In genomic region chr21:35533893-35534292, GRCh38 we compare ENCODE assay signal across 35 cellular contexts.
"Had no signal": no experiment of that assay in that cellular context is flagged by ENCODE, and none has a peak within 500 bp of the region (broad histone marks: within the 10 kb centered on the region; RNA-seq: fewer than 3 reads in every experiment).

No MANE protein-coding gene starts in this region.

- H3K4me1 ChIP-seq: breast epithelium had no signal

- H3K27ac Mint-ChIP-seq: activated CD4-positive, alpha-beta memory T cell treated with anti-CD3 and anti-CD28 coated beads for 36 hours; activated CD4-positive, alpha-beta T cell treated with anti-CD3 and anti-CD28 coated beads for 36 hours; activated CD8-positive, alpha-beta T cell treated with anti-CD3 and anti-CD28 coated beads for 36 hours; activated naive CD4-positive, alpha-beta T cell treated with anti-CD3 and anti-CD28 coated beads for 36 hours; activated naive CD4-positive, alpha-beta T cell treated with anti-CD3 and anti-CD28 coated beads, Interleukin-2, amount 50 U/mL, for 72 hours; activated naive CD8-positive, alpha-beta T cell treated with anti-CD3 and anti-CD28 coated beads for 36 hours; activated T-cell treated with anti-CD3 and anti-CD28 coated beads, Interleukin-2, amount 50 U/mL, for 72 hours; activated T-helper 1 cell treated with anti-CD3 and anti-CD28 coated beads, Interleukin-12 subunit alpha, Interleukin-12 subunit beta, Interleukin-2, Interleukin-4 antibody, amounts not matched to agents 30 ng/mL and 10 ng/mL and 1 ng/mL, durations not matched to agents 14 hours and 24 hours and 36 hours; activated T-helper 17 cell treated with anti-CD3 and anti-CD28 coated beads, Interleukin-2, amount 50 U/mL, for 72 hours; T-helper 1 cell treated with Interleukin-12 subunit alpha and Interleukin-12 subunit beta and Interleukin-4 antibody, amounts not matched to agents 30 μg/mL and 1 μg/mL, for 36 hours; T-helper 2 cell treated with Interferon-gamma antibody and Interleukin-4, amounts not matched to agents 5 μg/mL and 100 μg/mL, for 36 hours had no signal

- H3K27ac ChIP-seq: adrenal gland, body of pancreas, brain microvascular endothelial cell, breast epithelium, VCaP had no signal

- H3K4me3 Mint-ChIP-seq: activated CD4-positive, alpha-beta memory T cell treated with anti-CD3 and anti-CD28 coated beads for 36 hours; activated CD4-positive, alpha-beta T cell treated with anti-CD3 and anti-CD28 coated beads for 36 hours; activated CD8-positive, alpha-beta T cell treated with anti-CD3 and anti-CD28 coated beads for 36 hours; activated naive CD4-positive, alpha-beta T cell treated with anti-CD3 and anti-CD28 coated beads for 36 hours; activated naive CD8-positive, alpha-beta T cell treated with anti-CD3 and anti-CD28 coated beads for 36 hours; activated T-cell treated with anti-CD3 and anti-CD28 coated beads, Interleukin-2, amount 50 U/mL, for 4 hours; activated T-cell treated with anti-CD3 and anti-CD28 coated beads, Interleukin-2, amount 50 U/mL, for 72 hours; activated T-helper 1 cell treated with anti-CD3 and anti-CD28 coated beads, Interleukin-12 subunit alpha, Interleukin-12 subunit beta, Interleukin-2, Interleukin-4 antibody, amounts not matched to agents 30 ng/mL and 10 ng/mL and 1 ng/mL, durations not matched to agents 14 hours and 24 hours and 36 hours; activated T-helper 17 cell treated with anti-CD3 and anti-CD28 coated beads, Interleukin-2, amount 50 U/mL, for 72 hours; T-helper 1 cell treated with Interleukin-12 subunit alpha and Interleukin-12 subunit beta and Interleukin-4 antibody, amounts not matched to agents 30 μg/mL and 1 μg/mL, for 36 hours; T-helper 2 cell treated with Interferon-gamma antibody and Interleukin-4, amounts not matched to agents 5 μg/mL and 100 μg/mL, for 36 hours had no signal

- H3K27me3 ChIP-seq: adrenal gland, body of pancreas, brain microvascular endothelial cell, breast epithelium had no signal

- DNase-seq: activated CD4-positive, alpha-beta memory T cell treated with anti-CD3 and anti-CD28 coated beads for 36 hours; activated CD4-positive, alpha-beta T cell treated with anti-CD3 and anti-CD28 coated beads for 1 hour; activated CD4-positive, alpha-beta T cell treated with anti-CD3 and anti-CD28 coated beads for 36 hours; activated CD4-positive, alpha-beta T cell treated with anti-CD3 and anti-CD28 coated beads for 48 hours; activated CD4-positive, alpha-beta T cell treated with anti-CD3 and anti-CD28 coated beads, Interleukin-2, amount 50 U/mL, for 1 hour; activated CD4-positive, alpha-beta T cell treated with anti-CD3 and anti-CD28 coated beads, Interleukin-2, amount 50 U/mL, for 4 hours; activated CD4-positive, CD25-positive, alpha-beta regulatory T cell; activated CD8-positive, alpha-beta memory T cell treated with anti-CD3 and anti-CD28 coated beads, Interleukin-2, amount 50 U/mL, for 4 hours; activated CD8-positive, alpha-beta T cell treated with anti-CD3 and anti-CD28 coated beads for 36 hours; activated effector memory CD4-positive, alpha-beta T cell treated with anti-CD3 and anti-CD28 coated beads, Interleukin-2, amount 50 U/mL, for 16 hours; activated gamma-delta T cell treated with Interleukin-2 at 50 U/mL for 16 hours; activated naive CD4-positive, alpha-beta T cell; activated naive CD4-positive, alpha-beta T cell treated with anti-CD3 and anti-CD28 coated beads for 36 hours; activated naive CD4-positive, alpha-beta T cell treated with anti-CD3 and anti-CD28 coated beads, Interleukin-2, amount 50 U/mL, for 16 hours; activated naive CD8-positive, alpha-beta T cell treated with anti-CD3 and anti-CD28 coated beads for 36 hours; activated T-cell treated with anti-CD3 and anti-CD28 coated beads for 4 hours; activated T-cell treated with anti-CD3 and anti-CD28 coated beads, Interleukin-2, amount 50 U/mL, for 1 hour; activated T-cell treated with anti-CD3 and anti-CD28 coated beads, Interleukin-2, amount 50 U/mL, for 4 hours; activated T-cell treated with anti-CD3 and anti-CD28 coated beads, Interleukin-2, amount 50 U/mL, for 72 hours; adrenal gland; amniotic stem cell; aorta; body of pancreas; brain microvascular endothelial cell; central memory CD4-positive, alpha-beta T cell; T-helper 2 cell; T-helper 9 cell had no signal

- H3K27me3 Mint-ChIP-seq: activated CD4-positive, alpha-beta memory T cell treated with anti-CD3 and anti-CD28 coated beads for 36 hours; activated CD8-positive, alpha-beta T cell treated with anti-CD3 and anti-CD28 coated beads for 36 hours; activated naive CD8-positive, alpha-beta T cell treated with anti-CD3 and anti-CD28 coated beads for 36 hours had no signal

- H3K36me3 Mint-ChIP-seq: activated naive CD8-positive, alpha-beta T cell treated with anti-CD3 and anti-CD28 coated beads for 36 hours had no signal

- H3K9me3 ChIP-seq: adrenal gland, body of pancreas, breast epithelium had no signal

- H3K36me3 ChIP-seq: adrenal gland, brain microvascular endothelial cell, breast epithelium had no signal

- ATAC-seq: activated CD4-positive, alpha-beta T cell treated with anti-CD3 and anti-CD28 coated beads for 36 hours; activated CD4-positive, CD25-positive, alpha-beta regulatory T cell treated with anti-CD3 and anti-CD28 coated beads, Interleukin-2, amount 50 U/mL, for 24 hours; activated CD8-positive, alpha-beta T cell treated with anti-CD3 and anti-CD28 coated beads for 36 hours; activated naive CD4-positive, alpha-beta T cell treated with anti-CD3 and anti-CD28 coated beads, Interleukin-2, amount 50 U/mL, for 72 hours; activated T-cell treated with anti-CD3 and anti-CD28 coated beads, Interleukin-2, amount 50 U/mL, for 4 hours; activated T-cell treated with anti-CD3 and anti-CD28 coated beads, Interleukin-2, amount 50 U/mL, for 72 hours; activated T-helper 17 cell treated with anti-CD3 and anti-CD28 coated beads, Interleukin-2, amount 50 U/mL, for 72 hours; body of pancreas had no signal

- H3K4me3 ChIP-seq: adrenal gland, body of pancreas, breast epithelium had no signal
